In the genomic region with DNA sequence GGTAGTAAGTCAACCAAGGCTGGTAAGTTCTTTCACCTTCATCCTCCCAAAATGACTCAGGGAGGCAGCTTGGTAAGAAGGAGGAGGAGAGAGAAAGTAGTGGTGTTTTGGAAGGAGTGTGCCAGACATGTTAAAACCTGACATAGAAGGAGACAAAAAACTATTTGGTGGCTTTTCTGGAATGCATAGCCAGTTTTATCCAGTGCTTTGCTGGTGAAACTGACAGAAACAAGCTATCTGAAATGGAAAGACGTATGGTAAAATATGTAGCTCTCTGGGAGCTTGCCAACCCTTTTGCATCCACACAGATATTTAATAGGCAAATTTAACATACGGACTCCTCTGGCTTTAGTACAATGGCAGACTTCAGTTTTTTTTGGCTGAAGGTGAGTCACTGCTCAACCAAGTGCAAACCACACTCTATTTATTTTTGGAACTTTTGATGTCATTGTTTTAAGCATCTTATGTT, we compare ENCODE assay signal across 8 cellular contexts. TPM values are rescaled to one million over a fixed set of nuclear protein-coding genes. Genes with fewer than 3 reads are reported as not detected.
DNase-seq lines count a peak whose midpoint lies in the region; ATAC-seq and TF ChIP-seq lines count a peak whose summit lies in the region.

No MANE protein-coding gene starts in this region.

- H3K27ac Mint-ChIP-seq in CD4-positive, alpha-beta T cell = peak overlapping the region; percentile 74
- H3K27ac Mint-ChIP-seq in activated CD4-positive, alpha-beta memory T cell treated with anti-CD3 and anti-CD28 coated beads, Interleukin-2, amount 10 ng/mL, durations not matched to agents 7 days and 5 days = peak overlapping the region; percentile 85

- peaks cover 94% of the 10 kb centered on the region for H3K36me3 Mint-ChIP-seq in CD4-positive, alpha-beta T cell (ENCODE audit: low read depth)
- peaks cover 81% of the 10 kb centered on the region for H3K36me3 Mint-ChIP-seq in activated CD4-positive, alpha-beta memory T cell treated with anti-CD3 and anti-CD28 coated beads, Interleukin-2, amount 10 ng/mL, durations not matched to agents 7 days and 5 days (ENCODE audit: low read depth)

- H3K4me1 Mint-ChIP-seq in CD4-positive, alpha-beta T cell (ENCODE audit: low read depth) = peaks cover 28% of the 10 kb centered on the region
- H3K4me1 Mint-ChIP-seq in activated CD4-positive, alpha-beta memory T cell treated with anti-CD3 and anti-CD28 coated beads, Interleukin-2, amount 10 ng/mL, durations not matched to agents 7 days and 5 days = peaks cover 51% of the 10 kb centered on the region

- H3K27me3 ChIP-seq in CD4-positive, alpha-beta T cell (ENCODE audit: control insufficient read depth, insufficient read depth, low read length) = no peaks in the 10 kb centered on the region
- H3K27me3 ChIP-seq in A673 (replicated peaks; ENCODE audit: insufficient read depth, low read depth, low read length, poor library complexity) = no peaks in the 10 kb centered on the region

- ATAC-seq in CD4-positive, alpha-beta T cell (ENCODE audit: poor library complexity) = peak; percentile 48
- peak; percentile 87 for ATAC-seq in GM19351 (IDR thresholded peaks at IDR 0.05; ENCODE audit: unreplicated experiment)
- peak; percentile 77 for ATAC-seq in HG03342 (IDR thresholded peaks at IDR 0.05; ENCODE audit: unreplicated experiment)
- peak; percentile 43 for ATAC-seq in mucosa of descending colon

- POLR2A ChIA-PET in CD4-positive, alpha-beta T cell (lab: Charles Lee) = interaction anchor here (0.8 to 1.0 kb wide), 3 partner anchors 23 to 35 kb away, joined by 3 to 4 read pairs (median 4); no protein-coding TSS in a partner anchor
- POLR2A ChIA-PET in activated CD4-positive, alpha-beta memory T cell treated with anti-CD3 and anti-CD28 coated beads, Interleukin-2, amount 10 ng/mL, durations not matched to agents 7 days and 5 days (lab: Charles Lee) = interaction anchor here (1.2 to 2.2 kb wide), 4 partner anchors 13 to 34 kb away, joined by 4 to 6 read pairs (median 4); no protein-coding TSS in a partner anchor
- POLR2A ChIA-PET in A673 (lab: Charles Lee; ENCODE audit: low non-redundant PET) = no interaction called here

- H3K4me3 Mint-ChIP-seq in CD4-positive, alpha-beta T cell = no peak overlapping the region
- no peak overlapping the region for H3K4me3 Mint-ChIP-seq in activated CD4-positive, alpha-beta memory T cell treated with anti-CD3 and anti-CD28 coated beads, Interleukin-2, amount 10 ng/mL, durations not matched to agents 7 days and 5 days

- H3K4me1 ChIP-seq in mucosa of descending colon (ENCODE audit: low read depth) (no peaks in the 10 kb centered on the region), A673 (ENCODE audit: insufficient read depth, low read length, poor library complexity, severe bottlenecking) (no peaks in the 10 kb centered on the region)

- H3K27ac ChIP-seq in CD4-positive, alpha-beta T cell (ENCODE audit: low read depth, low read length) = no peak overlapping the region
- no peak overlapping the region for H3K27ac ChIP-seq in A673 (ENCODE audit: low read depth, low read length, poor library complexity, severe bottlenecking)

- H3K9me3 ChIP-seq in CD4-positive, alpha-beta T cell (ENCODE audit: control insufficient read depth, low read length) = no peaks in the 10 kb centered on the region
- H3K9me3 ChIP-seq in mucosa of descending colon (no peaks in the 10 kb centered on the region), A673 (ENCODE audit: low read depth, low read length, poor library complexity, severe bottlenecking) (no peaks in the 10 kb centered on the region)

- BruUV-seq in A673 (replicated peaks; lab: Mats Ljungman, UMichigan) = no TSS peak

- intact Hi-C loops in CD4-positive, alpha-beta T cell (cut with DNase I, micrococcal nuclease) = loop anchor here in 1 of 2 experiments (2.0 kb wide), 1 partner anchor 17 kb away; no protein-coding TSS in a partner anchor
- intact Hi-C loops in mucosa of descending colon (cut with DNase I, micrococcal nuclease) (no loop called here), A673 (cut with micrococcal nuclease; ENCODE audit: unreplicated experiment) (no loop called here)

- DNase-seq in CD4-positive, alpha-beta T cell = no peak
- DNase-seq in activated CD4-positive, alpha-beta memory T cell treated with anti-CD3 and anti-CD28 coated beads, Interleukin-2, amount 10 ng/mL, durations not matched to agents 7 days and 5 days = no peak
- DNase-seq in mucosa of descending colon = no peak
- no peak for DNase-seq in hippocampal formation (lab: John Stamatoyannopoulos, UW)
- DNase-seq in cerebellar cortex (ENCODE audit: low spot score) = no peak
- DNase-seq in A673 (ENCODE audit: low spot score) = no peak

- H3K36me3 ChIP-seq in mucosa of descending colon (ENCODE audit: low read depth) (no peaks in the 10 kb centered on the region), A673 (ENCODE audit: insufficient read depth, low read length, poor library complexity, severe bottlenecking) (peaks cover 54% of the 10 kb centered on the region)

- no peak overlapping the region for H3K4me3 ChIP-seq in mucosa of descending colon
- no peak overlapping the region for H3K4me3 ChIP-seq in A673 (ENCODE audit: low read depth, low read length, poor library complexity, severe bottlenecking)

- no peaks in the 10 kb centered on the region for H3K27me3 Mint-ChIP-seq in CD4-positive, alpha-beta T cell
- H3K27me3 Mint-ChIP-seq in activated CD4-positive, alpha-beta memory T cell treated with anti-CD3 and anti-CD28 coated beads, Interleukin-2, amount 10 ng/mL, durations not matched to agents 7 days and 5 days = no peaks in the 10 kb centered on the region

- CTCF ChIA-PET in CD4-positive, alpha-beta T cell (lab: Charles Lee) = interaction anchor here (1.1 kb wide), 1 partner anchor 13 kb away, joined by 5 read pairs; no protein-coding TSS in a partner anchor
- CTCF ChIA-PET in activated CD4-positive, alpha-beta memory T cell treated with anti-CD3 and anti-CD28 coated beads, Interleukin-2, amount 10 ng/mL, durations not matched to agents 7 days and 5 days (lab: Charles Lee) = interaction anchor here (1.2 kb wide), 1 partner anchor 30 kb away, joined by 3 read pairs; no protein-coding TSS in a partner anchor
- CTCF ChIA-PET in A673 (lab: Charles Lee) = no interaction called here

- no peak for TF ChIP-seq CTCF in CD4-positive, alpha-beta T cell (IDR thresholded peaks at IDR 0.05)
- no peak for TF ChIP-seq CTCF in mucosa of descending colon (IDR thresholded peaks at IDR 0.05)
- TF ChIP-seq CTCF in A673 (conservative IDR thresholded peaks at IDR 0.05; ENCODE audit: low read depth, low read length) = no peak

- H3K9me3 Mint-ChIP-seq in CD4-positive, alpha-beta T cell = no peaks in the 10 kb centered on the region
- H3K9me3 Mint-ChIP-seq in activated CD4-positive, alpha-beta memory T cell treated with anti-CD3 and anti-CD28 coated beads, Interleukin-2, amount 10 ng/mL, durations not matched to agents 7 days and 5 days = no peaks in the 10 kb centered on the region

RNA-seq across cellular contexts. Expression of a gene that starts 45.4 kb away (rescaled TPM):
- total RNA-seq in CD4-positive, alpha-beta T cell = 10 to 100 TPM; 57.4 to 58.2 TPM
- total RNA-seq in activated CD4-positive, alpha-beta memory T cell treated with anti-CD3 and anti-CD28 coated beads, Interleukin-2, amount 10 ng/mL, durations not matched to agents 7 days and 5 days = 10 to 100 TPM; 65.8 to 68.1 TPM
- total RNA-seq in mucosa of descending colon = 10 to 100 TPM; 70.1 to 87.2 (median 76.2) TPM
- 65.9 and 71.9 TPM in 2 replicates for total RNA-seq in A673 (2021)
